In genomic region chr7:104945599-104945956, GRCh38 we compare ENCODE assay signal across 8 cellular contexts.
DNase-seq lines count a peak whose midpoint lies in the region; ATAC-seq and TF ChIP-seq lines count a peak whose summit lies in the region.

No MANE protein-coding gene starts in this region.

- no peaks in the 10 kb centered on the region for H3K79me1 ChIP-seq in IMR-90 (ENCODE audit: low read depth in 1 of 2, low read length in 2 of 2)

- no peaks in the 10 kb centered on the region for H3K9me2 ChIP-seq in hepatocyte (replicated peaks; ENCODE audit: insufficient read depth)

- H2BK120ac ChIP-seq in IMR-90 (ENCODE audit: low read depth, low read length), result peak overlapping the region; percentile 77

- peak overlapping the region; percentile 78 for H3K4ac ChIP-seq in IMR-90 (ENCODE audit: low read depth, low read length)

- H3K36me3 Mint-ChIP-seq in activated CD8-positive, alpha-beta T cell treated with anti-CD3 and anti-CD28 coated beads, Interleukin-2, amount 10 ng/mL, durations not matched to agents 7 days and 5 days (ENCODE audit: low read depth), result peaks cover 12% of the 10 kb centered on the region

- H3K79me2 ChIP-seq in hepatocyte, result no peaks in the 10 kb centered on the region

- peak overlapping the region; percentile 21 for H4K5ac ChIP-seq in IMR-90 (ENCODE audit: low read depth, low read length)

- H3K14ac ChIP-seq in IMR-90 (replicated peaks; ENCODE audit: low read depth, low read length), result peak overlapping the region; percentile 23; the same call in 1 of the 2 replicates

- dilution Hi-C loops in IMR-90 (cut with HindIII; ENCODE audit: low sequenced_read_pairs, unreplicated experiment), result no loop called here

- H2AK5ac ChIP-seq in IMR-90 (ENCODE audit: low read depth, low read length), result 0 out of 2 replicates have a peak overlapping the region, but pooled peaks have one; percentile 54

- TF ChIP-seq CTCF in IMR-90 (conservative IDR thresholded peaks at IDR 0.05; ENCODE audit: low read depth, low read length) (no peak), hepatocyte (IDR thresholded peaks at IDR 0.05; ENCODE audit: poor library complexity) (no peak), spleen (IDR thresholded peaks at IDR 0.05 in 8 of 11, conservative IDR thresholded peaks at IDR 0.05 in 3 of 11) (no peak)

- peak overlapping the region; percentile 32; the same call in 1 of the 2 replicates for H3K23ac ChIP-seq in IMR-90 (ENCODE audit: low read depth, low read length)

- in situ Hi-C loops in IMR-90 (cut with MboI; ENCODE audit: low sequenced_read_pairs), result no loop called here

- peak overlapping the region; percentile 100 for H3K27ac Mint-ChIP-seq in activated CD8-positive, alpha-beta T cell treated with anti-CD3 and anti-CD28 coated beads, Interleukin-2, amount 10 ng/mL, durations not matched to agents 7 days and 5 days

- H3K36me3 ChIP-seq in IMR-90 (ENCODE audit: control insufficient read depth, insufficient read depth, low read length) (no peaks in the 10 kb centered on the region), hepatocyte (replicated peaks; ENCODE audit: insufficient read depth, low read depth) (no peaks in the 10 kb centered on the region), spleen (no peaks in the 10 kb centered on the region)

- 0 out of 2 replicates have a peak overlapping the region, but pooled peaks have one; percentile 1 for H3K56ac ChIP-seq in IMR-90 (ENCODE audit: extremely low read depth, insufficient read depth, low read length)

- peak overlapping the region; percentile 85 for H2AFZ ChIP-seq in IMR-90 (replicated peaks; ENCODE audit: low read length, poor library complexity)
- peak overlapping the region; percentile 18 for H2AFZ ChIP-seq in hepatocyte

- peak overlapping the region; percentile 31; the same call in 2 of the 3 replicates for H2BK15ac ChIP-seq in IMR-90 (ENCODE audit: low read depth, low read length)

- no peak overlapping the region for H3K4me3 ChIP-seq in IMR-90 (ENCODE audit: insufficient read depth, low read depth, low read length)
- no peak overlapping the region for H3K4me3 ChIP-seq in hepatocyte
- peak overlapping the region in 5 of 8 donors; percentile 13 to 77 (median 16) for H3K4me3 ChIP-seq in spleen

- intact Hi-C loops in IMR-90 (cut with micrococcal nuclease), result loop anchor here (2.0 kb wide), 1 partner anchor 67 kb away; no protein-coding TSS in a partner anchor
- intact Hi-C loops in spleen (cut with DNase I; ENCODE audit: low total_unique reads), result no loop called here

- H3K4me3 Mint-ChIP-seq in activated CD8-positive, alpha-beta T cell treated with anti-CD3 and anti-CD28 coated beads, Interleukin-2, amount 10 ng/mL, durations not matched to agents 7 days and 5 days, result peak overlapping the region; percentile 83

- H4K20me1 ChIP-seq in IMR-90 (ENCODE audit: insufficient read depth, low read length), result no peaks in the 10 kb centered on the region
- H4K20me1 ChIP-seq in hepatocyte (ENCODE audit: insufficient read depth, poor library complexity, severe bottlenecking), result no peaks in the 10 kb centered on the region

- no peak overlapping the region for H2AK9ac ChIP-seq in IMR-90 (replicated peaks; ENCODE audit: low read depth, low read length, poor library complexity)

- H2BK5ac ChIP-seq in IMR-90 (ENCODE audit: low read depth, low read length, poor library complexity, severe bottlenecking), result peak overlapping the region; percentile 73

- TF ChIP-seq POLR2A in IMR-90 (IDR thresholded peaks at IDR 0.05; ENCODE audit: low read depth, low read length), result no peak; the same call in 1 of the 2 replicates
- no peak for TF ChIP-seq POLR2A in spleen (IDR thresholded peaks at IDR 0.05)

- H3K9me3 Mint-ChIP-seq in activated CD8-positive, alpha-beta T cell treated with anti-CD3 and anti-CD28 coated beads, Interleukin-2, amount 10 ng/mL, durations not matched to agents 7 days and 5 days (ENCODE audit: insufficient read depth), result no peaks in the 10 kb centered on the region

- CTCF ChIA-PET in IMR-90 (lab: Yijun Ruan, JAX), result interaction anchor here (0.9 to 1.2 kb wide), 2 partner anchors 21 to 23 kb away, joined by 3 to 4 read pairs; no protein-coding TSS in a partner anchor
- CTCF ChIA-PET in activated CD8-positive, alpha-beta T cell treated with anti-CD3 and anti-CD28 coated beads, Interleukin-2, amount 10 ng/mL, durations not matched to agents 7 days and 5 days (lab: Charles Lee), result interaction anchor here (0.9 to 6.3 kb wide), 6 partner anchors 11 to 71 kb away, joined by 3 to 36 read pairs (median 8); no protein-coding TSS in a partner anchor

- peaks cover 9% of the 10 kb centered on the region; the same call in 1 of the 2 replicates for H3K9me1 ChIP-seq in IMR-90 (ENCODE audit: insufficient read depth, low read length)

- peaks cover 6% of the 10 kb centered on the region for H3K4me1 ChIP-seq in IMR-90 (ENCODE audit: control insufficient read depth, insufficient read depth, low read length)
- H3K4me1 ChIP-seq in hepatocyte (ENCODE audit: insufficient read depth), result peaks cover 14% of the 10 kb centered on the region
- H3K4me1 ChIP-seq in spleen, result peaks cover 16 to 81% (median 59%) of the 10 kb centered on the region in 6 donors

- H3K27me3 ChIP-seq in IMR-90 (ENCODE audit: control insufficient read depth, insufficient read depth, low read length), result no peaks in the 10 kb centered on the region
- no peaks in the 10 kb centered on the region for H3K27me3 ChIP-seq in hepatocyte
- no peaks in the 10 kb centered on the region for H3K27me3 ChIP-seq in spleen (replicated peaks in 1 of 7)

- peak overlapping the region; percentile 43 to 81 for H4K8ac ChIP-seq in IMR-90 (ENCODE audit: low read depth in 2 of 2, low read length in 2 of 2)

- TF ChIP-seq RAD21 in IMR-90 (IDR thresholded peaks at IDR 0.05; ENCODE audit: low read length), result no peak

- H3K4me2 ChIP-seq in IMR-90 (ENCODE audit: low read depth, low read length) (peak overlapping the region; percentile 50; the same call in 1 of the 2 replicates), hepatocyte (peak overlapping the region; percentile 56)

- POLR2A ChIA-PET in IMR-90 (lab: Charles Lee; ENCODE audit: unreplicated experiment), result no interaction called here
- POLR2A ChIA-PET in activated CD8-positive, alpha-beta T cell treated with anti-CD3 and anti-CD28 coated beads, Interleukin-2, amount 10 ng/mL, durations not matched to agents 7 days and 5 days (lab: Charles Lee), result interaction anchor here (1.0 to 8.8 kb wide), 7 partner anchors 10 to 352 kb away, joined by 4 to 245 read pairs (median 7); partner anchors contain the start of gene KMT2E

- H3K9me3 ChIP-seq in IMR-90 (ENCODE audit: control insufficient read depth, insufficient read depth, low read length) (no peaks in the 10 kb centered on the region), hepatocyte (ENCODE audit: low read depth) (no peaks in the 10 kb centered on the region), spleen (peaks cover 0 to under 1% (median 0%) of the 10 kb centered on the region in 8 donors)

- H3K27ac ChIP-seq in IMR-90 (ENCODE audit: insufficient read depth, low read length) (peak overlapping the region; percentile 24; the same call in 1 of the 2 replicates), hepatocyte (peak overlapping the region; percentile 85), spleen (peak overlapping the region; percentile 86 to 98 (median 96))

- H2BK20ac ChIP-seq in IMR-90 (ENCODE audit: low read depth, low read length), result peak overlapping the region; percentile 64

- peak overlapping the region; percentile 59 for H4K91ac ChIP-seq in IMR-90 (ENCODE audit: insufficient read depth, low read depth, low read length)

- no peak for DNase-seq in IMR-90
- no peak for DNase-seq in activated CD8-positive, alpha-beta T cell treated with anti-CD3 and anti-CD28 coated beads, Interleukin-2, amount 10 ng/mL, durations not matched to agents 7 days and 5 days
- no peak for DNase-seq in hepatocyte (ENCODE audit: low spot score)
- no peak for DNase-seq in spleen
- DNase-seq in NCI-H82 treated with DMSO at 0.1 percent for 48 hours (lab: John Stamatoyannopoulos, UW; ENCODE audit: unreplicated experiment), result no peak
- DNase-seq in stimulated activated CD4-positive, alpha-beta T cell treated with anti-CD3 and anti-CD28 coated beads, Interleukin-4, amount 100 ng/mL, for 24 hours, result no peak
- DNase-seq in NCI-H2081 (lab: John Stamatoyannopoulos, UW), result no peak
- no peak for DNase-seq in HuH-7 (ENCODE audit: low spot score)

- H3K18ac ChIP-seq in IMR-90 (ENCODE audit: low read depth, low read length), result peak overlapping the region; percentile 47; the same call in 1 of the 2 replicates

- H3K9ac ChIP-seq in IMR-90 (ENCODE audit: low read depth, low read length), result 0 out of 2 replicates have a peak overlapping the region, but pooled peaks have one; percentile 31

- H3K27me3 Mint-ChIP-seq in activated CD8-positive, alpha-beta T cell treated with anti-CD3 and anti-CD28 coated beads, Interleukin-2, amount 10 ng/mL, durations not matched to agents 7 days and 5 days (ENCODE audit: low read depth), result no peaks in the 10 kb centered on the region

- BruUV-seq in IMR-90 (replicated peaks; lab: Mats Ljungman, UMichigan), result no TSS peak

- peaks cover 67% of the 10 kb centered on the region for H3K4me1 Mint-ChIP-seq in activated CD8-positive, alpha-beta T cell treated with anti-CD3 and anti-CD28 coated beads, Interleukin-2, amount 10 ng/mL, durations not matched to agents 7 days and 5 days (ENCODE audit: low read depth)

- no peak for ATAC-seq in IMR-90 (ENCODE audit: low read depth)
- no peak for ATAC-seq in activated CD8-positive, alpha-beta T cell treated with anti-CD3 and anti-CD28 coated beads, Interleukin-2, amount 10 ng/mL, durations not matched to agents 7 days and 5 days

TF ChIP-seq in IMR-90, 13 proteins besides CTCF, POLR2A, EP300 and RAD21:
- TF ChIP-seq CHD1 (IDR thresholded peaks at IDR 0.05; ENCODE audit: low read depth, low read length), result no peak
- TF ChIP-seq CEBPB (IDR thresholded peaks at IDR 0.05; ENCODE audit: low read depth, low read length), result no peak
- no peak for TF ChIP-seq MAZ (IDR thresholded peaks at IDR 0.05; ENCODE audit: borderline replicate concordance, low read depth, low read length)

Comparison
In these comparisons a context has a peak if more than half of its experiments do, and no peak if none do; other contexts are left out.
1. H3K27ac ChIP-seq: peak in every context shown above with its lines; median percentile 96 in spleen; 85 in hepatocyte; 24 in IMR-90.
2. H3K4me3 ChIP-seq: peak in spleen (5 of 8); none in IMR-90 (single experiment) and hepatocyte (single experiment).